38 cellular contexts compared by ENCODE assay signal in the genomic region with DNA sequence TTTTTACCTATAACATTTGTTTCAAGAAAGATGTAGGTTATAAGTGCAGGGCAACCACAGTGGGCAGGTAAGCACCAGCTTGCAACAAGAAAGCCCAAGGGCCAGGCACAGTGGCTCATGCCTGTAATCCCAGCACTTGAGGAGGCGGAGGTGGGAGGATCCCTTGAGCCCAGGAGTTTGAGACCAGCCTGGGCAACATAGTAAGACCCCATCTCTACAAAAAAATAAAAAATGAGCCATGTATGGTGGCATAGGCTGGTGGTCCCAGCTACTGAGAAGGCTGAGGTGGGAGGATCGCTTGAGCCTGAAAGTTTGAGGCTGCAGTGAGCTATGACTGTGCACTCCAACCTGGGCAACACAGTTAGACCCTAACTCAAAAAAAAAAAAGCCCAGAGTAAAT.
"Had no signal": no experiment of that assay in that cellular context is flagged by ENCODE, and none has a peak within 500 bp of the region (broad histone marks: within the 10 kb centered on the region; RNA-seq: fewer than 3 reads in every experiment).

No MANE protein-coding gene starts in this region.

- FAIRE-seq: TTC549 had no signal

- H3K27ac Mint-ChIP-seq: activated CD4-positive, alpha-beta memory T cell treated with anti-CD3 and anti-CD28 coated beads, Interleukin-2, amount 10 ng/mL, durations not matched to agents 7 days and 5 days; activated CD4-positive, alpha-beta T cell treated with anti-CD3 and anti-CD28 coated beads for 36 hours; activated CD4-positive, alpha-beta T cell treated with anti-CD3 and anti-CD28 coated beads, Interleukin-2, amount 10 ng/mL, durations not matched to agents 7 days and 5 days; activated CD8-positive, alpha-beta memory T cell treated with anti-CD3 and anti-CD28 coated beads, Interleukin-2, amount 10 ng/mL, durations not matched to agents 7 days and 5 days; activated CD8-positive, alpha-beta T cell treated with anti-CD3 and anti-CD28 coated beads, Interleukin-2, amount 10 ng/mL, durations not matched to agents 7 days and 5 days; activated naive CD4-positive, alpha-beta T cell treated with anti-CD3 and anti-CD28 coated beads, Interleukin-2, amount 10 ng/mL, durations not matched to agents 7 days and 5 days; activated naive CD4-positive, alpha-beta T cell treated with anti-CD3 and anti-CD28 coated beads, Interleukin-2, amount 50 U/mL, for 24 hours; activated naive CD8-positive, alpha-beta T cell; activated naive CD8-positive, alpha-beta T cell treated with anti-CD3 and anti-CD28 coated beads, Interleukin-2, amount 10 ng/mL, durations not matched to agents 7 days and 5 days; activated naive CD8-positive, alpha-beta T cell treated with anti-CD3 and anti-CD28 coated beads, Interleukin-2, amount 50 U/mL, for 24 hours; activated T-cell treated with anti-CD3 and anti-CD28 coated beads, Interleukin-2, amount 50 U/mL, for 24 hours; activated T-helper 2 cell treated with anti-CD3 and anti-CD28 coated beads, Interferon-gamma antibody, Interleukin-2, Interleukin-4, amounts not matched to agents 10 μg/mL and 5 μg/mL and 100 μg/mL, durations not matched to agents 14 hours and 24 hours and 36 hours; T-helper 1 cell treated with Interleukin-12 subunit alpha and Interleukin-12 subunit beta and Interleukin-4 antibody, amounts not matched to agents 30 μg/mL and 1 μg/mL, for 36 hours; T-helper 2 cell treated with Interferon-gamma antibody and Interleukin-4, amounts not matched to agents 5 μg/mL and 100 μg/mL, for 36 hours had no signal

- H3K4me3 Mint-ChIP-seq: activated CD4-positive, alpha-beta memory T cell treated with anti-CD3 and anti-CD28 coated beads, Interleukin-2, amount 10 ng/mL, durations not matched to agents 7 days and 5 days; activated CD4-positive, alpha-beta T cell treated with anti-CD3 and anti-CD28 coated beads for 36 hours; activated CD4-positive, alpha-beta T cell treated with anti-CD3 and anti-CD28 coated beads, Interleukin-2, amount 10 ng/mL, durations not matched to agents 7 days and 5 days; activated CD8-positive, alpha-beta memory T cell treated with anti-CD3 and anti-CD28 coated beads, Interleukin-2, amount 10 ng/mL, durations not matched to agents 7 days and 5 days; activated CD8-positive, alpha-beta T cell treated with anti-CD3 and anti-CD28 coated beads, Interleukin-2, amount 10 ng/mL, durations not matched to agents 7 days and 5 days; activated naive CD4-positive, alpha-beta T cell treated with anti-CD3 and anti-CD28 coated beads, Interleukin-2, amount 10 ng/mL, durations not matched to agents 7 days and 5 days; activated naive CD4-positive, alpha-beta T cell treated with anti-CD3 and anti-CD28 coated beads, Interleukin-2, amount 50 U/mL, for 24 hours; activated naive CD8-positive, alpha-beta T cell; activated naive CD8-positive, alpha-beta T cell treated with anti-CD3 and anti-CD28 coated beads, Interleukin-2, amount 10 ng/mL, durations not matched to agents 7 days and 5 days; activated naive CD8-positive, alpha-beta T cell treated with anti-CD3 and anti-CD28 coated beads, Interleukin-2, amount 50 U/mL, for 24 hours; activated T-cell treated with anti-CD3 and anti-CD28 coated beads, Interleukin-2, amount 50 U/mL, for 24 hours; T-helper 1 cell treated with Interleukin-12 subunit alpha and Interleukin-12 subunit beta and Interleukin-4 antibody, amounts not matched to agents 30 μg/mL and 1 μg/mL, for 36 hours; T-helper 2 cell treated with Interferon-gamma antibody and Interleukin-4, amounts not matched to agents 5 μg/mL and 100 μg/mL, for 36 hours had no signal

- H3K27ac ChIP-seq: ascending aorta, body of pancreas, brain microvascular endothelial cell, breast epithelium, VCaP had no signal

- DNase-seq: activated CD4-positive, alpha-beta memory T cell treated with anti-CD3 and anti-CD28 coated beads, Interleukin-2, amount 10 ng/mL, durations not matched to agents 7 days and 5 days; activated CD4-positive, alpha-beta T cell treated with anti-CD3 and anti-CD28 coated beads for 1 hour; activated CD4-positive, alpha-beta T cell treated with anti-CD3 and anti-CD28 coated beads for 36 hours; activated CD4-positive, alpha-beta T cell treated with anti-CD3 and anti-CD28 coated beads for 48 hours; activated CD4-positive, alpha-beta T cell treated with anti-CD3 and anti-CD28 coated beads, Interleukin-2, amount 10 ng/mL, durations not matched to agents 7 days and 5 days; activated CD4-positive, alpha-beta T cell treated with anti-CD3 and anti-CD28 coated beads, Interleukin-2, amount 50 U/mL, for 48 hours; activated CD4-positive, CD25-positive, alpha-beta regulatory T cell; activated CD8-positive, alpha-beta memory T cell treated with anti-CD3 and anti-CD28 coated beads for 24 hours; activated CD8-positive, alpha-beta memory T cell treated with anti-CD3 and anti-CD28 coated beads, Interleukin-2, amount 10 ng/mL, durations not matched to agents 7 days and 5 days; activated CD8-positive, alpha-beta memory T cell treated with anti-CD3 and anti-CD28 coated beads, Interleukin-2, amount 50 U/mL, for 48 hours; activated CD8-positive, alpha-beta T cell treated with anti-CD3 and anti-CD28 coated beads, Interleukin-2, amount 10 ng/mL, durations not matched to agents 7 days and 5 days; activated effector memory CD4-positive, alpha-beta T cell treated with Interleukin-2 at 50 U/mL for 16 hours; activated gamma-delta T cell; activated naive CD4-positive, alpha-beta T cell treated with anti-CD3 and anti-CD28 coated beads, Interleukin-2, amount 10 ng/mL, durations not matched to agents 7 days and 5 days; activated naive CD4-positive, alpha-beta T cell treated with Interleukin-2 at 50 U/mL for 16 hours; activated naive CD8-positive, alpha-beta T cell treated with anti-CD3 and anti-CD28 coated beads, Interleukin-2, amount 10 ng/mL, durations not matched to agents 7 days and 5 days; activated naive CD8-positive, alpha-beta T cell treated with anti-CD3 and anti-CD28 coated beads, Interleukin-2, amount 50 U/mL, for 24 hours; activated T-cell treated with anti-CD3 and anti-CD28 coated beads, Interleukin-2, amount 50 U/mL, for 24 hours; activated T-cell treated with anti-CD3 and anti-CD28 coated beads, Interleukin-2, amount 50 U/mL, for 48 hours; amygdala; anterior cingulate cortex; body of pancreas; brain microvascular endothelial cell; central memory CD4-positive, alpha-beta T cell; SW 1271; T-helper 1 cell; T-helper 2 cell; T-helper 9 cell had no signal

- H3K36me3 ChIP-seq: breast epithelium had no signal

- H3K9me3 Mint-ChIP-seq: activated CD4-positive, alpha-beta memory T cell treated with anti-CD3 and anti-CD28 coated beads, Interleukin-2, amount 10 ng/mL, durations not matched to agents 7 days and 5 days; activated CD4-positive, alpha-beta T cell treated with anti-CD3 and anti-CD28 coated beads, Interleukin-2, amount 10 ng/mL, durations not matched to agents 7 days and 5 days; activated naive CD4-positive, alpha-beta T cell treated with anti-CD3 and anti-CD28 coated beads, Interleukin-2, amount 10 ng/mL, durations not matched to agents 7 days and 5 days; activated naive CD4-positive, alpha-beta T cell treated with anti-CD3 and anti-CD28 coated beads, Interleukin-2, amount 50 U/mL, for 24 hours; activated naive CD8-positive, alpha-beta T cell treated with anti-CD3 and anti-CD28 coated beads, Interleukin-2, amount 10 ng/mL, durations not matched to agents 7 days and 5 days; activated naive CD8-positive, alpha-beta T cell treated with anti-CD3 and anti-CD28 coated beads, Interleukin-2, amount 50 U/mL, for 24 hours; activated T-cell treated with anti-CD3 and anti-CD28 coated beads, Interleukin-2, amount 50 U/mL, for 24 hours; activated T-helper 2 cell treated with anti-CD3 and anti-CD28 coated beads, Interferon-gamma antibody, Interleukin-2, Interleukin-4, amounts not matched to agents 10 μg/mL and 5 μg/mL and 100 μg/mL, durations not matched to agents 14 hours and 24 hours and 36 hours; T-helper 1 cell treated with Interleukin-12 subunit alpha and Interleukin-12 subunit beta and Interleukin-4 antibody, amounts not matched to agents 30 μg/mL and 1 μg/mL, for 36 hours; T-helper 2 cell treated with Interferon-gamma antibody and Interleukin-4, amounts not matched to agents 5 μg/mL and 100 μg/mL, for 36 hours had no signal

- H3K27me3 Mint-ChIP-seq: activated CD4-positive, alpha-beta memory T cell treated with anti-CD3 and anti-CD28 coated beads, Interleukin-2, amount 10 ng/mL, durations not matched to agents 7 days and 5 days; activated CD4-positive, alpha-beta T cell treated with anti-CD3 and anti-CD28 coated beads for 36 hours; activated CD4-positive, alpha-beta T cell treated with anti-CD3 and anti-CD28 coated beads, Interleukin-2, amount 10 ng/mL, durations not matched to agents 7 days and 5 days; activated CD8-positive, alpha-beta memory T cell treated with anti-CD3 and anti-CD28 coated beads, Interleukin-2, amount 10 ng/mL, durations not matched to agents 7 days and 5 days; activated naive CD4-positive, alpha-beta T cell treated with anti-CD3 and anti-CD28 coated beads, Interleukin-2, amount 10 ng/mL, durations not matched to agents 7 days and 5 days; activated naive CD4-positive, alpha-beta T cell treated with anti-CD3 and anti-CD28 coated beads, Interleukin-2, amount 50 U/mL, for 24 hours; activated naive CD8-positive, alpha-beta T cell; activated naive CD8-positive, alpha-beta T cell treated with anti-CD3 and anti-CD28 coated beads, Interleukin-2, amount 10 ng/mL, durations not matched to agents 7 days and 5 days; activated naive CD8-positive, alpha-beta T cell treated with anti-CD3 and anti-CD28 coated beads, Interleukin-2, amount 50 U/mL, for 24 hours; activated T-cell treated with anti-CD3 and anti-CD28 coated beads, Interleukin-2, amount 50 U/mL, for 24 hours had no signal

- H3K27me3 ChIP-seq: ascending aorta, body of pancreas, brain microvascular endothelial cell, breast epithelium had no signal

- H3K4me3 ChIP-seq: ascending aorta, body of pancreas, breast epithelium had no signal

- H3K4me1 ChIP-seq: ascending aorta, body of pancreas, breast epithelium had no signal

- H3K9me3 ChIP-seq: ascending aorta, body of pancreas, breast epithelium had no signal

- ATAC-seq: activated CD4-positive, alpha-beta T cell treated with anti-CD3 and anti-CD28 coated beads for 36 hours; activated CD4-positive, CD25-positive, alpha-beta regulatory T cell treated with anti-CD3 and anti-CD28 coated beads, Interleukin-2, amount 50 U/mL, for 24 hours; activated CD8-positive, alpha-beta memory T cell treated with anti-CD3 and anti-CD28 coated beads, Interleukin-2, amount 10 ng/mL, durations not matched to agents 7 days and 5 days; activated CD8-positive, alpha-beta T cell treated with anti-CD3 and anti-CD28 coated beads, Interleukin-2, amount 10 ng/mL, durations not matched to agents 7 days and 5 days; activated naive CD8-positive, alpha-beta T cell treated with anti-CD3 and anti-CD28 coated beads, Interleukin-2, amount 50 U/mL, for 24 hours; body of pancreas had no signal
